ENCODE assay signal across 1 cellular context in the genomic region with DNA sequence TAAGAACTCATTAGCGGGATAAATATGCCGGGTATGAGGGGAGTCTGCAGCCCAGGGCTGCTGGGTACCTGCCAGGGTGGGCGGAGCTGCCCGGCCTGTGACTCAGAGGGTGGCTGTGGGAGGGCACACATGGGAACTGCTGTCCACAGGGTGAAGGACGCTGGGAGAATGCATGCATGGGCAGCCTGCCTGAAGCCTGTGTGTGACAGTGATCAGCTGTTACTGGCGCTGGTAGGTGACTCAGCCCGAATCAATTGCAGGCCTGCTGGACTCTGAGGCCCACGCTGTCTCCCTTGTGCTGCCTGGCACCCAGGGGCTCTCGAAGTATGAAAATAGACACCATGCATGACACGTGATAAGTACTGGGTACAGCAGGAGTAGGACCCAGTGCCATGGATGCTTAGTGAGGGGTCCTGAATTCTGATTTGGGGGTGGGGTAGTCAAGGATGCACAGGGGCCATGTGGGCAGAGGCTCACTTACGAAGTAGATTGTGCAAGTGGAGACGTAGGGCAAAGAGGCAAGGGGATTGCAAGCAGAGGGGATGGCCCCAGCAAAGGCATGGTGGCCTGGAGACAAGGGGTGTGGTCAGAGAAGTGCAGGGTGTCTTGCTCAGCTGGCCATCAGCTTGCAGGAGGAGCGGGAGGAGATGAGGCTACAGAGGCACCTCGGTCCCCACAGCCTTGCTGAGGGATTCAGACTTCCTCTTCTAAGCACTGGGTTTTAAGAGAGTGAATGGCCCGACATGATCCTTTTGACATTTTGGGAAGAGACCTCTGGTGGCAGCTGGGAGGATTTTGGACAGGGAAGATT.
TF ChIP-seq lines count a peak whose summit lies in the region.

No MANE protein-coding gene starts in this region.

TF ChIP-seq in SK-N-SH, 30 proteins besides CTCF, POLR2A, EP300 and RAD21 (continued from another document):
- TF ChIP-seq ELF1 (IDR thresholded peaks at IDR 0.05) (no peak), MEF2A (IDR thresholded peaks at IDR 0.05; ENCODE audit: borderline replicate concordance, low read depth) (no peak), SMC3 (IDR thresholded peaks at IDR 0.05; ENCODE audit: low read depth, low read length) (peak; percentile 10; the same call in 1 of the 2 replicates), TCF12 (IDR thresholded peaks at IDR 0.05) (peak; percentile 83), GATA2 (CRISPR knock-in tag; IDR thresholded peaks at IDR 0.05) (peak; percentile 21; the same call in 1 of the 2 replicates), USF2 (IDR thresholded peaks at IDR 0.05; ENCODE audit: borderline replicate concordance, low read depth, low read length) (no peak), JUND (IDR thresholded peaks at IDR 0.05) (peak; percentile 88), RXRA (IDR thresholded peaks at IDR 0.05; ENCODE audit: borderline replicate concordance, low read depth) (no peak; the same call in 1 of the 2 replicates), PBX3 (IDR thresholded peaks at IDR 0.05) (peak; percentile 87), EZH2phosphoT487 (IDR thresholded peaks at IDR 0.05; ENCODE audit: borderline replicate concordance, low read depth) (no peak), MXI1 (IDR thresholded peaks at IDR 0.05; ENCODE audit: low read depth, low read length) (peak; percentile 98), TAF1 (IDR thresholded peaks at IDR 0.05; ENCODE audit: borderline replicate concordance, low read depth, low read length) (no peak; the same call in 1 of the 2 replicates), TEAD4 (IDR thresholded peaks at IDR 0.05; ENCODE audit: borderline replicate concordance, insufficient read depth) (0 out of 2 replicates have a peak, but pooled peaks have one; percentile 25), REST (IDR thresholded peaks at IDR 0.05; ENCODE audit: low read depth, low read length) (no peak), POLR2AphosphoS5 (IDR thresholded peaks at IDR 0.05; ENCODE audit: low read depth, low read length) (0 out of 2 replicates have a peak, but pooled peaks have one; percentile 26), FOSL2 (IDR thresholded peaks at IDR 0.05; ENCODE audit: borderline replicate concordance, low read depth) (peak; percentile 88), CHD2 (IDR thresholded peaks at IDR 0.05; ENCODE audit: low read length, partially characterized antibody) (peak; percentile 66), NRF1 (IDR thresholded peaks at IDR 0.05; ENCODE audit: low read depth, low read length) (no peak), RCOR1 (IDR thresholded peaks at IDR 0.05; ENCODE audit: low read length) (peak; percentile 77), NFIC (IDR thresholded peaks at IDR 0.05; ENCODE audit: borderline replicate concordance) (peak; percentile 89), YY1 (IDR thresholded peaks at IDR 0.05; ENCODE audit: low read depth) (no peak), GABPA (IDR thresholded peaks at IDR 0.05; ENCODE audit: low read depth) (no peak), SIN3A (IDR thresholded peaks at IDR 0.05; ENCODE audit: borderline replicate concordance, low read depth, low read length) (peak; percentile 88), USF1 (IDR thresholded peaks at IDR 0.05; ENCODE audit: borderline replicate concordance, low read depth) (peak; percentile 63; the same call in 1 of the 2 replicates), RFX5 (IDR thresholded peaks at IDR 0.05; ENCODE audit: low read length) (no peak), FOXJ3 (CRISPR knock-in tag; IDR thresholded peaks at IDR 0.05) (peak; percentile 75)
- TF ChIP-seq, protein P1, sequence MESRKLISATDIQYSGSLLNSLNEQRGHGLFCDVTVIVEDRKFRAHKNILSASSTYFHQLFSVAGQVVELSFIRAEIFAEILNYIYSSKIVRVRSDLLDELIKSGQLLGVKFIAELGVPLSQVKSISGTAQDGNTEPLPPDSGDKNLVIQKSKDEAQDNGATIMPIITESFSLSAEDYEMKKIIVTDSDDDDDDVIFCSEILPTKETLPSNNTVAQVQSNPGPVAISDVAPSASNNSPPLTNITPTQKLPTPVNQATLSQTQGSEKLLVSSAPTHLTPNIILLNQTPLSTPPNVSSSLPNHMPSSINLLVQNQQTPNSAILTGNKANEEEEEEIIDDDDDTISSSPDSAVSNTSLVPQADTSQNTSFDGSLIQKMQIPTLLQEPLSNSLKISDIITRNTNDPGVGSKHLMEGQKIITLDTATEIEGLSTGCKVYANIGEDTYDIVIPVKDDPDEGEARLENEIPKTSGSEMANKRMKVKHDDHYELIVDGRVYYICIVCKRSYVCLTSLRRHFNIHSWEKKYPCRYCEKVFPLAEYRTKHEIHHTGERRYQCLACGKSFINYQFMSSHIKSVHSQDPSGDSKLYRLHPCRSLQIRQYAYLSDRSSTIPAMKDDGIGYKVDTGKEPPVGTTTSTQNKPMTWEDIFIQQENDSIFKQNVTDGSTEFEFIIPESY (IDR thresholded peaks at IDR 0.05; ENCODE audit: borderline replicate concordance, low read depth): no peak
TF ChIP-seq in SK-N-SH: peak in this region for 16.
